Comparison of ENCODE assay signal across 1 cellular context in genomic region chr15:64836023-64836536, GRCh38.
TF ChIP-seq lines count a peak whose summit lies in the region.

No MANE protein-coding gene starts in this region.

TF ChIP-seq in GM23338, 12 proteins besides CTCF, POLR2A, EP300 and RAD21 (continued from another document):
- TF ChIP-seq ZNF462 (CRISPR knock-in tag; IDR thresholded peaks at IDR 0.05) (no peak), ETS1 (IDR thresholded peaks at IDR 0.05) (no peak), ZNF114 (CRISPR knock-in tag; IDR thresholded peaks at IDR 0.05) (no peak), JUNB (IDR thresholded peaks at IDR 0.05; ENCODE audit: unreplicated experiment) (no peak)
TF ChIP-seq in GM23338: peak in this region for 0.
